Comparison of ENCODE assay signal across 2 cellular contexts in genomic region chr3:158539414-158540014, GRCh38.
A peak's percentile ranks its signal among the peaks of the same experiment; 100 is the strongest.
TF ChIP-seq lines count a peak whose summit lies in the region.

No MANE protein-coding gene starts in this region.

TF ChIP-seq in SK-N-SH, 30 proteins besides CTCF, POLR2A, EP300 and RAD21:
- TF ChIP-seq YY1 (IDR thresholded peaks at IDR 0.05; ENCODE audit: low read depth) = peak; percentile 77; the same call in 1 of the 2 replicates
- no peak for TF ChIP-seq MEF2A (IDR thresholded peaks at IDR 0.05; ENCODE audit: borderline replicate concordance, low read depth)
- TF ChIP-seq SMC3 (IDR thresholded peaks at IDR 0.05; ENCODE audit: low read depth, low read length) = peak; percentile 40; the same call in 1 of the 2 replicates
- TF ChIP-seq FOXM1 (IDR thresholded peaks at IDR 0.05; ENCODE audit: low read depth) = no peak

TF ChIP-seq in K562, 482 proteins besides CTCF, POLR2A, EP300 and RAD21:
- peak; percentile 33 for TF ChIP-seq CTCFL (IDR thresholded peaks at IDR 0.05; ENCODE audit: borderline replicate concordance, insufficient read depth, low read depth, low read length, poor library complexity, severe bottlenecking)
- TF ChIP-seq, protein P1, sequence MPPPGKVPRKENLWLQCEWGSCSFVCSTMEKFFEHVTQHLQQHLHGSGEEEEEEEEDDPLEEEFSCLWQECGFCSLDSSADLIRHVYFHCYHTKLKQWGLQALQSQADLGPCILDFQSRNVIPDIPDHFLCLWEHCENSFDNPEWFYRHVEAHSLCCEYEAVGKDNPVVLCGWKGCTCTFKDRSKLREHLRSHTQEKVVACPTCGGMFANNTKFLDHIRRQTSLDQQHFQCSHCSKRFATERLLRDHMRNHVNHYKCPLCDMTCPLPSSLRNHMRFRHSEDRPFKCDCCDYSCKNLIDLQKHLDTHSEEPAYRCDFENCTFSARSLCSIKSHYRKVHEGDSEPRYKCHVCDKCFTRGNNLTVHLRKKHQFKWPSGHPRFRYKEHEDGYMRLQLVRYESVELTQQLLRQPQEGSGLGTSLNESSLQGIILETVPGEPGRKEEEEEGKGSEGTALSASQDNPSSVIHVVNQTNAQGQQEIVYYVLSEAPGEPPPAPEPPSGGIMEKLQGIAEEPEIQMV (tag; conservative IDR thresholded peaks at IDR 0.05; ENCODE audit: low read depth) = no peak
- TF ChIP-seq ZBTB1 (CRISPR knock-in tag; IDR thresholded peaks at IDR 0.05; ENCODE audit: borderline replicate concordance, low read depth) = no peak
- peak in 1 of 3 experiments; percentile 61 for TF ChIP-seq YY1 (IDR thresholded peaks at IDR 0.05; ENCODE audit: borderline replicate concordance in 1 of 3, control insufficient read depth in 1 of 3, extremely low read depth in 1 of 3, insufficient read depth in 3 of 3, insufficient read length in 1 of 3, insufficient replicate concordance in 2 of 3, low read depth in 1 of 3, low read length in 2 of 3)
- TF ChIP-seq ARNT (IDR thresholded peaks at IDR 0.05) = peak in 1 of 2 experiments; percentile 20; a peak in 1 of 4 replicates
- TF ChIP-seq CAMTA2 (CRISPR knock-in tag; conservative IDR thresholded peaks at IDR 0.05) = no peak
- TF ChIP-seq ZNF184 (CRISPR knock-in tag; IDR thresholded peaks at IDR 0.05) = no peak
- no peak for TF ChIP-seq ZBTB8A (IDR thresholded peaks at IDR 0.05; ENCODE audit: partially characterized antibody)
- peak; percentile 32; the same call in 1 of the 2 replicates for TF ChIP-seq SMC3 (conservative IDR thresholded peaks at IDR 0.05; ENCODE audit: insufficient read depth, low read depth, low read length)
- TF ChIP-seq PHF8 (IDR thresholded peaks at IDR 0.05; ENCODE audit: borderline replicate concordance, low read length) = no peak
- TF ChIP-seq, protein P2, sequence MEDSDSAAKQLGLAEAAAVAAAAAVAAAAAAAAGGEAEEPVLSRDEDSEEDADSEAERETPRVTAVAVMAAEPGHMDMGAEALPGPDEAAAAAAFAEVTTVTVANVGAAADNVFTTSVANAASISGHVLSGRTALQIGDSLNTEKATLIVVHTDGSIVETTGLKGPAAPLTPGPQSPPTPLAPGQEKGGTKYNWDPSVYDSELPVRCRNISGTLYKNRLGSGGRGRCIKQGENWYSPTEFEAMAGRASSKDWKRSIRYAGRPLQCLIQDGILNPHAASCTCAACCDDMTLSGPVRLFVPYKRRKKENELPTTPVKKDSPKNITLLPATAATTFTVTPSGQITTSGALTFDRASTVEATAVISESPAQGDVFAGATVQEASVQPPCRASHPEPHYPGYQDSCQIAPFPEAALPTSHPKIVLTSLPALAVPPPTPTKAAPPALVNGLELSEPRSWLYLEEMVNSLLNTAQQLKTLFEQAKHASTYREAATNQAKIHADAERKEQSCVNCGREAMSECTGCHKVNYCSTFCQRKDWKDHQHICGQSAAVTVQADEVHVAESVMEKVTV (CRISPR knock-in tag; IDR thresholded peaks at IDR 0.05) = 0 out of 2 replicates have a peak, but pooled peaks have one; percentile 21
